13 cellular contexts compared by ENCODE assay signal in the genomic region with DNA sequence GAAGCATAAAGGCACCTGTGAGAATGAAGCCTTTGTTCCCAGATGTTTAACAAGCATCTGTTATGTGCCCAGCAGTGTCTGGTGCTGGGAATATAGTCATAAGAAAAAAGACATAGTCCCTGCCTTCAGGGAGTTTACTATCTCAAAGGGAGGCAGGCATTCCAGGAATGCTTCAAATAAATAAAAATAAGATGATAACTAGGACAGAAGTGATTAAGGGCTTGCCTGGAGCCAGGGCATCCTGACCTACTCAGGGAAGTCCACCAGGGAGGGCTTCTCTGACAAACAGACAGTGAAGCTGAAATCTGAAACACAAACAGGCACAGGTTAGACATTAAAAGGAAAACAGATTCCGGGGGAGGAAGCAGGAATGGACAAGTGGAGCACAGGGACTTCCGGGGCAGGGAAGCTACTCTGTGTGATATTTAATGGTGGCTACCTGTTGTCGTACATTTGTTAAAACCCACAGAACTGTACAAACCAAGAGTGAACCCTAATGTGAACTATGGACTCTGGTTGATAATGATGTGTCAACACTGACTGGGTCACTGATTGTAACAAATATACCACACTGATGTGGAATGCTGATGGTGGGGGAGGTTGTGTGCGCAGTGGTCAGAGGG. TPM values are rescaled to one million over a fixed set of nuclear protein-coding genes. Genes with fewer than 3 reads are reported as not detected.
DNase-seq lines count a peak whose midpoint lies in the region; FAIRE-seq and TF ChIP-seq lines count a peak whose summit lies in the region.
"Had no signal": no experiment of that assay in that cellular context is flagged by ENCODE, and none has a peak within 500 bp of the region (broad histone marks: within the 10 kb centered on the region; RNA-seq: fewer than 3 reads in every experiment).

No MANE protein-coding gene starts in this region.

- no peaks in the 10 kb centered on the region for H3K9me3 ChIP-seq in AG04450 (ENCODE audit: control insufficient read depth, insufficient read depth, low read length)
- no peaks in the 10 kb centered on the region for H3K9me3 ChIP-seq in H1 (ENCODE audit: insufficient read depth in 2 of 2, low read depth in 1 of 2, low read length in 1 of 2)
- H3K9me3 ChIP-seq: pancreas had no signal

- H3K4me2 ChIP-seq in H1 (ENCODE audit: insufficient read depth in 1 of 2, low read depth in 2 of 2, low read length in 2 of 2): no peak overlapping the region

- TF ChIP-seq POLR2A in H1 (IDR thresholded peaks at IDR 0.05; ENCODE audit: control extremely low read depth in 1 of 2, low read depth in 2 of 2, low read length in 2 of 2): no peak

- TF ChIP-seq CTCF in AG04450 (IDR thresholded peaks at IDR 0.05; ENCODE audit: low read depth, low read length) (no peak), H1 (IDR thresholded peaks at IDR 0.05; ENCODE audit: control extremely low read depth in 1 of 3, insufficient read depth in 1 of 3, low read depth in 1 of 3, low read length in 3 of 3) (no peak), nephron (IDR thresholded peaks at IDR 0.05; ENCODE audit: unreplicated experiment in 3 of 3) (no peak)

- H4K8ac ChIP-seq in H1 (ENCODE audit: extremely low read depth, insufficient read depth, low read length): no peak overlapping the region

- no peaks in the 10 kb centered on the region for H4K20me1 ChIP-seq in H1 (replicated peaks in 1 of 2; ENCODE audit: control insufficient read depth in 1 of 2, insufficient read depth in 2 of 2, low read length in 2 of 2)

- no peak overlapping the region for H2BK120ac ChIP-seq in H1 (replicated peaks; ENCODE audit: low read depth, low read length)

- H3K14ac ChIP-seq in H1 (ENCODE audit: insufficient read length): no peak overlapping the region

- H3K79me2 ChIP-seq in H1 (ENCODE audit: control insufficient read depth in 1 of 2, insufficient read depth in 2 of 2, low read length in 2 of 2): no peaks in the 10 kb centered on the region

- H2BK12ac ChIP-seq in H1 (ENCODE audit: low read depth, low read length): 0 out of 2 replicates have a peak overlapping the region, but pooled peaks have one; percentile 6

- peaks cover 8% of the 10 kb centered on the region for H3K27me3 Mint-ChIP-seq in nephron (ENCODE audit: low read depth)
- H3K27me3 Mint-ChIP-seq in activated CD4-positive, alpha-beta memory T cell treated with anti-CD3 and anti-CD28 coated beads, Interleukin-2, amount 10 ng/mL, durations not matched to agents 7 days and 5 days: peaks cover 31% of the 10 kb centered on the region

- H2BK15ac ChIP-seq in H1 (ENCODE audit: low read length): no peak overlapping the region; the same call in 1 of the 2 replicates

- H3K79me1 ChIP-seq in H1 (ENCODE audit: low read depth, low read length): no peaks in the 10 kb centered on the region; the same call in 1 of the 2 replicates

- H2BK20ac ChIP-seq in H1 (ENCODE audit: low read length): no peak overlapping the region

- POLR2A ChIA-PET in AG04450 (lab: Yijun Ruan, JAX): no interaction called here
- POLR2A ChIA-PET in H1 (lab: Charles Lee; ENCODE audit: partially characterized antibody): no interaction called here
- POLR2A ChIA-PET in activated CD4-positive, alpha-beta memory T cell treated with anti-CD3 and anti-CD28 coated beads, Interleukin-2, amount 10 ng/mL, durations not matched to agents 7 days and 5 days (lab: Charles Lee): no interaction called here

- no peak overlapping the region for H4K5ac ChIP-seq in H1 (ENCODE audit: insufficient read length, low read depth, low read length)

- no peak for TF ChIP-seq EP300 in H1 (IDR thresholded peaks at IDR 0.05; ENCODE audit: borderline replicate concordance in 1 of 2, low read depth in 2 of 2, low read length in 2 of 2)

- CTCF ChIA-PET in AG04450 (lab: Charles Lee) (interaction anchor here (0.9 kb wide), 1 partner anchor 12 kb away, joined by 3 read pairs; no protein-coding TSS in a partner anchor), H1 (lab: Charles Lee; ENCODE audit: partially characterized antibody) (interaction anchor here (0.7 to 1.4 kb wide), 2 partner anchors 11 to 55 kb away, joined by 3 to 4 read pairs; no protein-coding TSS in a partner anchor)
- CTCF ChIA-PET in activated CD4-positive, alpha-beta memory T cell treated with anti-CD3 and anti-CD28 coated beads, Interleukin-2, amount 10 ng/mL, durations not matched to agents 7 days and 5 days (lab: Charles Lee): no interaction called here

- H3K4me3 ChIP-seq in AG04450 (ENCODE audit: low read depth, low read length) (no peak overlapping the region), H1 (ENCODE audit: extremely low read depth in 1 of 4, insufficient read depth in 2 of 4, low read depth in 3 of 4, low read length in 4 of 4) (no peak overlapping the region)
- H3K4me3 ChIP-seq: pancreas had no signal

- H3K4me1 ChIP-seq in H1 (replicated peaks in 1 of 4; ENCODE audit: control insufficient read depth in 3 of 4, insufficient read depth in 4 of 4, low read length in 3 of 4): peaks cover 12 to 23% (median 14%) of the 10 kb centered on the region in 4 experiments

- H3K27ac ChIP-seq in AG04450 (ENCODE audit: low read depth, low read length): peak overlapping the region; percentile 65
- no peak overlapping the region for H3K27ac ChIP-seq in H1 (ENCODE audit: low read depth, low read length)

- H3K27me3 ChIP-seq in AG04450 (ENCODE audit: control insufficient read depth, insufficient read depth, low read length) (no peaks in the 10 kb centered on the region), H1 (replicated peaks in 1 of 4; ENCODE audit: control insufficient read depth in 3 of 4, extremely low read depth in 1 of 4, insufficient read depth in 3 of 4, low read length in 3 of 4) (no peaks in the 10 kb centered on the region)
- H3K27me3 ChIP-seq: pancreas had no signal

- DNase-seq in AG04450 (ENCODE audit: low read depth, low spot score) (no peak), HT-29 (ENCODE audit: low spot score) (peak; percentile 65), H1 (ENCODE audit: low read depth in 1 of 2, low spot score in 2 of 2) (no peak), NCI-H2196 treated with DMSO at 0.1 percent for 48 hours (lab: John Stamatoyannopoulos, UW; ENCODE audit: unreplicated experiment) (no peak), NCI-H2171 treated with DMSO at 0.1 percent for 48 hours (lab: John Stamatoyannopoulos, UW) (no peak), GDM1 (lab: John Stamatoyannopoulos, UW) (no peak)
- DNase-seq in activated CD4-positive, alpha-beta memory T cell treated with anti-CD3 and anti-CD28 coated beads, Interleukin-2, amount 10 ng/mL, durations not matched to agents 7 days and 5 days: no peak
- DNase-seq: activated CD8-positive, alpha-beta T cell treated with anti-CD3 and anti-CD28 coated beads for 36 hours; head of caudate nucleus; NCI-H187 treated with DMSO at 0.1 percent for 48 hours; pancreas; SHP77 had no signal

- H3K4ac ChIP-seq in H1 (replicated peaks; ENCODE audit: insufficient read length, low read depth, low read length): peak overlapping the region; percentile 8

- H3K4me1 Mint-ChIP-seq in nephron: peaks cover 54% of the 10 kb centered on the region
- peaks cover 27% of the 10 kb centered on the region for H3K4me1 Mint-ChIP-seq in activated CD4-positive, alpha-beta memory T cell treated with anti-CD3 and anti-CD28 coated beads, Interleukin-2, amount 10 ng/mL, durations not matched to agents 7 days and 5 days

- H2AFZ ChIP-seq in H1 (ENCODE audit: low read length): no peak overlapping the region

- H3K23ac ChIP-seq in H1 (ENCODE audit: insufficient read length): no peak overlapping the region

- 89% methylated on average over 4 of the region's 4 CpGs; no CpG with 5 or more reads in 1 of the 2 experiments for WGBS in H1 (ENCODE audit: extremely low coverage in 1 of 2, insufficient coverage in 1 of 2, insufficient read length in 1 of 2, insufficient replicate concordance in 2 of 2, low coverage in 1 of 2, low lambda C conversion rate in 2 of 2, missing lambda C conversion rate in 1 of 2), 2 experiments

- peak overlapping the region; percentile 46 to 94 (median 92) for H3K27ac Mint-ChIP-seq in nephron
- H3K27ac Mint-ChIP-seq in activated CD4-positive, alpha-beta memory T cell treated with anti-CD3 and anti-CD28 coated beads, Interleukin-2, amount 10 ng/mL, durations not matched to agents 7 days and 5 days: no peak overlapping the region
- H3K27ac Mint-ChIP-seq: activated CD8-positive, alpha-beta T cell treated with anti-CD3 and anti-CD28 coated beads for 36 hours had no signal

- no peak overlapping the region for H3K56ac ChIP-seq in H1 (replicated peaks; ENCODE audit: insufficient read length, low read depth, low read length)

- H3K36me3 ChIP-seq in H1 (ENCODE audit: control insufficient read depth in 2 of 4, insufficient read depth in 4 of 4, low read length in 3 of 4): peaks cover 0 to 5% (median 2%) of the 10 kb centered on the region in 4 experiments; a peak in 2 of 8 replicates
- H3K36me3 ChIP-seq: pancreas had no signal

- no peak overlapping the region for H4K91ac ChIP-seq in H1 (replicated peaks; ENCODE audit: insufficient read length, low read length)

- TF ChIP-seq RAD21 in H1 (IDR thresholded peaks at IDR 0.05 in 1 of 2, conservative IDR thresholded peaks at IDR 0.05 in 1 of 2; ENCODE audit: low read depth in 2 of 2, low read length in 2 of 2): no peak

- H2AK5ac ChIP-seq in H1 (ENCODE audit: low read depth, low read length): no peak overlapping the region; the same call in 1 of the 2 replicates

- no peak overlapping the region for H3K9ac ChIP-seq in H1 (replicated peaks in 1 of 4; ENCODE audit: extremely low read depth in 1 of 4, low read depth in 3 of 4, low read length in 3 of 4)

- no peaks in the 10 kb centered on the region for H3K9me3 Mint-ChIP-seq in nephron
- H3K9me3 Mint-ChIP-seq in activated CD4-positive, alpha-beta memory T cell treated with anti-CD3 and anti-CD28 coated beads, Interleukin-2, amount 10 ng/mL, durations not matched to agents 7 days and 5 days: no peaks in the 10 kb centered on the region
- H3K9me3 Mint-ChIP-seq: activated CD8-positive, alpha-beta T cell treated with anti-CD3 and anti-CD28 coated beads for 36 hours had no signal

- H2BK5ac ChIP-seq in H1 (ENCODE audit: low read depth, low read length): no peak overlapping the region; the same call in 1 of the 2 replicates

- FAIRE-seq in H1 (lab: Jason Lieb, UNC): no peak
- FAIRE-seq: pancreas had no signal

- peak overlapping the region; percentile 13; the same call in 1 of the 2 replicates for H3K18ac ChIP-seq in H1 (ENCODE audit: extremely low read depth, low read length)

- H3K4me3 Mint-ChIP-seq in nephron: peak overlapping the region in 2 of 3 experiments; percentile 9 to 34
- no peak overlapping the region for H3K4me3 Mint-ChIP-seq in activated CD4-positive, alpha-beta memory T cell treated with anti-CD3 and anti-CD28 coated beads, Interleukin-2, amount 10 ng/mL, durations not matched to agents 7 days and 5 days
- H3K4me3 Mint-ChIP-seq: activated CD8-positive, alpha-beta T cell treated with anti-CD3 and anti-CD28 coated beads for 36 hours had no signal

- no peaks in the 10 kb centered on the region for H3K23me2 ChIP-seq in H1 (ENCODE audit: low read depth, low read length)

- peaks cover 13% of the 10 kb centered on the region for H3K36me3 Mint-ChIP-seq in nephron (ENCODE audit: low read depth)
- no peaks in the 10 kb centered on the region for H3K36me3 Mint-ChIP-seq in activated CD4-positive, alpha-beta memory T cell treated with anti-CD3 and anti-CD28 coated beads, Interleukin-2, amount 10 ng/mL, durations not matched to agents 7 days and 5 days (ENCODE audit: low read depth)

RNA-seq across cellular contexts. Expression of a gene that starts 53.3 kb away (rescaled TPM):
- polyA plus RNA-seq in AG04450 (2011; rRNA removed) (127 and 207 TPM in 2 replicates), H1 (2011; rRNA removed) (101 and 166 TPM in 2 replicates)
- polyA minus RNA-seq in AG04450 (2011; rRNA and poly(A)+ RNA removed): 165 and 221 TPM in 2 replicates
- total RNA-seq in HT-29 (2014; rRNA removed; shearing (Covaris generic)): 408 and 414 TPM in 2 replicates
- total RNA-seq in H1 (2021; fragmentation: NEBNext Ultra II Directional; extraction: Animal tissue kit (Norgen Biotek cat#: 25700)): 251 and 268 TPM in 2 replicates
- polyA plus RNA-seq in H1 (2011; cell fraction: cytosol; rRNA removed): 165 TPM
- 201 TPM for polyA plus RNA-seq in H1 (2011; cell fraction: nucleus; rRNA removed)
- 128 to 150 TPM (median 139 TPM) in 4 replicates for polyA plus RNA-seq in H1 (2012, experiment 1 of 2)
- polyA plus RNA-seq in H1 (2012, experiment 2 of 2): 74.9 TPM
- polyA plus RNA-seq in H1 (2013, experiment 1 of 2): 153 TPM
- 169 TPM for polyA plus RNA-seq in H1 (2013, experiment 2 of 2)
- polyA minus RNA-seq in H1 (2011; rRNA and poly(A)+ RNA removed): 192 and 250 TPM in 2 replicates
- 114 TPM for polyA minus RNA-seq in H1 (2011; cell fraction: cytosol; rRNA and poly(A)+ RNA removed)
- polyA minus RNA-seq in H1 (2011; cell fraction: nucleus; rRNA and poly(A)+ RNA removed): 84.4 TPM
- total RNA-seq in activated CD4-positive, alpha-beta memory T cell treated with anti-CD3 and anti-CD28 coated beads, Interleukin-2, amount 10 ng/mL, durations not matched to agents 7 days and 5 days: under 1 TPM; 0.05 to 0.40 TPM

Comparison
In these comparisons a context has a peak if more than half of its experiments do, and no peak if none do; other contexts are left out.
1. RNA of a gene that starts 53.3 kb away (total RNA-seq): 408 to 414 TPM in HT-29 and 251 to 268 TPM in H1; 0.05 to 0.40 TPM in activated CD4-positive, alpha-beta memory T cell treated with anti-CD3 and anti-CD28 coated beads, Interleukin-2, amount 10 ng/mL, durations not matched to agents 7 days and 5 days; every median in the first group is over 100 times any median in the second.